In genomic region chr7:4690953-4691856, GRCh38 we compare ENCODE assay signal across 17 cellular contexts. TPM values are rescaled to one million over a fixed set of nuclear protein-coding genes. Genes with fewer than 3 reads are reported as not detected.
DNase-seq lines count a peak whose midpoint lies in the region; ATAC-seq and TF ChIP-seq lines count a peak whose summit lies in the region.
"Had no signal": no experiment of that assay in that cellular context is flagged by ENCODE, and none has a peak within 500 bp of the region (broad histone marks: within the 10 kb centered on the region; RNA-seq: fewer than 3 reads in every experiment).

No MANE protein-coding gene starts in this region.

- H3K79me1 ChIP-seq in mesenchymal stem cell (replicated peaks; ENCODE audit: low read length, poor library complexity, severe bottlenecking): peaks cover 2% of the 10 kb centered on the region

- DNase-seq in activated naive CD8-positive, alpha-beta T cell treated with anti-CD3 and anti-CD28 coated beads for 36 hours: no peak
- no peak for DNase-seq in adrenal gland
- DNase-seq in mesenchymal stem cell: no peak
- DNase-seq in transverse colon: no peak
- no peak for DNase-seq in Ammon's horn (ENCODE audit: low spot score)
- no peak for DNase-seq in DMS79 (lab: John Stamatoyannopoulos, UW)
- DNase-seq: ACHN; activated naive CD4-positive, alpha-beta T cell treated with Interleukin-2 at 50 U/mL for 16 hours; effector memory CD4-positive, alpha-beta T cell; NCI-H187; NCI-H526 treated with DMSO at 0.1 percent for 48 hours; Peyer's patch; T-cell had no signal

- no peak overlapping the region for H3K23ac ChIP-seq in mesenchymal stem cell (ENCODE audit: low read length in 2 of 2)

- no peak for TF ChIP-seq EP300 in transverse colon (IDR thresholded peaks at IDR 0.05; ENCODE audit: low read depth)

- H3K18ac ChIP-seq in mesenchymal stem cell (ENCODE audit: low read depth in 1 of 2, low read length in 2 of 2): peak overlapping the region in 1 of 2 experiments; percentile 11

- no peak overlapping the region for H4K8ac ChIP-seq in mesenchymal stem cell (ENCODE audit: low read length)

- H3K9me3 ChIP-seq in adrenal gland (replicated peaks in 1 of 3): no peaks in the 10 kb centered on the region
- no peaks in the 10 kb centered on the region for H3K9me3 ChIP-seq in mesenchymal stem cell (ENCODE audit: control insufficient read depth, low read length)
- H3K9me3 ChIP-seq in transverse colon: no peaks in the 10 kb centered on the region
- H3K9me3 ChIP-seq: breast epithelium, Peyer's patch had no signal

- H2BK15ac ChIP-seq in mesenchymal stem cell (ENCODE audit: low read depth, poor library complexity, severe bottlenecking): no peak overlapping the region

- no peaks in the 10 kb centered on the region for H3K36me3 Mint-ChIP-seq in activated naive CD8-positive, alpha-beta T cell
- peaks cover 19% of the 10 kb centered on the region for H3K36me3 Mint-ChIP-seq in activated naive CD8-positive, alpha-beta T cell treated with anti-CD3 and anti-CD28 coated beads for 36 hours
- H3K36me3 Mint-ChIP-seq: WTC11 had no signal

- TF ChIP-seq POLR2A in adrenal gland (IDR thresholded peaks at IDR 0.05) (no peak), transverse colon (IDR thresholded peaks at IDR 0.05) (no peak)

- H3K4ac ChIP-seq in mesenchymal stem cell (ENCODE audit: low read depth in 1 of 2, low read length in 2 of 2): no peak overlapping the region

- peaks cover 71% of the 10 kb centered on the region for H3K4me1 Mint-ChIP-seq in activated naive CD8-positive, alpha-beta T cell (ENCODE audit: low read depth)
- peaks cover 64% of the 10 kb centered on the region for H3K4me1 Mint-ChIP-seq in activated naive CD8-positive, alpha-beta T cell treated with anti-CD3 and anti-CD28 coated beads for 36 hours

- H2BK5ac ChIP-seq in mesenchymal stem cell (ENCODE audit: low read depth, low read length, poor library complexity, severe bottlenecking): no peak overlapping the region

- no peak overlapping the region for H4K91ac ChIP-seq in mesenchymal stem cell (ENCODE audit: low read length)

- H3K9ac ChIP-seq in mesenchymal stem cell (ENCODE audit: low read length): peak overlapping the region; percentile 64

- TF ChIP-seq CTCF in adrenal gland (IDR thresholded peaks at IDR 0.05): no peak
- no peak for TF ChIP-seq CTCF in transverse colon (IDR thresholded peaks at IDR 0.05)

- no peak overlapping the region for H2AFZ ChIP-seq in mesenchymal stem cell (ENCODE audit: low read depth, low read length)

- H3K27ac Mint-ChIP-seq in activated naive CD8-positive, alpha-beta T cell: peak overlapping the region; percentile 58
- no peak overlapping the region for H3K27ac Mint-ChIP-seq in activated naive CD8-positive, alpha-beta T cell treated with anti-CD3 and anti-CD28 coated beads for 36 hours
- H3K27ac Mint-ChIP-seq: T-cell, WTC11 had no signal

- H2BK120ac ChIP-seq in mesenchymal stem cell (ENCODE audit: low read depth, low read length): no peak overlapping the region

- H3K4me3 ChIP-seq in adrenal gland: no peak overlapping the region
- peak overlapping the region in 1 of 2 experiments; percentile 59 for H3K4me3 ChIP-seq in mesenchymal stem cell (ENCODE audit: insufficient read depth in 1 of 2, low read depth in 1 of 2, low read length in 2 of 2)
- no peak overlapping the region for H3K4me3 ChIP-seq in transverse colon
- H3K4me3 ChIP-seq: breast epithelium, Peyer's patch had no signal

- H3K27me3 ChIP-seq in adrenal gland: no peaks in the 10 kb centered on the region
- no peaks in the 10 kb centered on the region for H3K27me3 ChIP-seq in mesenchymal stem cell (ENCODE audit: control insufficient read depth in 1 of 2, insufficient read depth in 1 of 2, low read length in 2 of 2)
- H3K27me3 ChIP-seq in transverse colon: no peaks in the 10 kb centered on the region
- H3K27me3 ChIP-seq: breast epithelium, Peyer's patch had no signal

- no peak overlapping the region for H3K4me3 Mint-ChIP-seq in activated naive CD8-positive, alpha-beta T cell
- no peak overlapping the region for H3K4me3 Mint-ChIP-seq in activated naive CD8-positive, alpha-beta T cell treated with anti-CD3 and anti-CD28 coated beads for 36 hours
- H3K4me3 Mint-ChIP-seq: WTC11 had no signal

- H3K27me3 Mint-ChIP-seq in activated naive CD8-positive, alpha-beta T cell: no peaks in the 10 kb centered on the region
- no peaks in the 10 kb centered on the region for H3K27me3 Mint-ChIP-seq in activated naive CD8-positive, alpha-beta T cell treated with anti-CD3 and anti-CD28 coated beads for 36 hours
- H3K27me3 Mint-ChIP-seq: T-cell had no signal

- H3K14ac ChIP-seq in mesenchymal stem cell (ENCODE audit: low read length in 2 of 2): no peak overlapping the region

- no peaks in the 10 kb centered on the region for H3K9me3 Mint-ChIP-seq in activated naive CD8-positive, alpha-beta T cell (ENCODE audit: low read depth)
- no peaks in the 10 kb centered on the region for H3K9me3 Mint-ChIP-seq in activated naive CD8-positive, alpha-beta T cell treated with anti-CD3 and anti-CD28 coated beads for 36 hours
- H3K9me3 Mint-ChIP-seq: T-cell, WTC11 had no signal

- peaks cover 48 to 83% of the 10 kb centered on the region in 2 donors for H3K4me1 ChIP-seq in adrenal gland (replicated peaks in 1 of 2)
- peaks cover 14% of the 10 kb centered on the region for H3K4me1 ChIP-seq in mesenchymal stem cell (ENCODE audit: control insufficient read depth, insufficient read depth, low read depth, low read length)
- peaks cover 12 to 71% (median 45%) of the 10 kb centered on the region in 4 donors for H3K4me1 ChIP-seq in transverse colon
- H3K4me1 ChIP-seq: breast epithelium had no signal

- peak overlapping the region in 3 of 5 donors; percentile 57 to 94 (median 90) for H3K27ac ChIP-seq in adrenal gland
- H3K27ac ChIP-seq in mesenchymal stem cell (ENCODE audit: low read length, poor library complexity, severe bottlenecking): no peak overlapping the region
- peak overlapping the region; percentile 13 to 80 (median 50) for H3K27ac ChIP-seq in transverse colon
- H3K27ac ChIP-seq: breast epithelium had no signal

- H3K4me2 ChIP-seq in mesenchymal stem cell (ENCODE audit: low read length, poor library complexity, severe bottlenecking): no peak overlapping the region

- no peak overlapping the region for H2AK5ac ChIP-seq in mesenchymal stem cell (ENCODE audit: low read length, severe bottlenecking)

- ATAC-seq in HG02610 (IDR thresholded peaks at IDR 0.05; ENCODE audit: unreplicated experiment): no peak
- ATAC-seq: T-cell, WTC11 had no signal

- WGBS in adrenal gland, 4 donors: 73 to 77% (median 76%) methylated on average over 23 of the region's 23 CpGs
- 94% methylated on average over 22 of the region's 23 CpGs for WGBS in mesenchymal stem cell
- WGBS in transverse colon (ENCODE audit: low coverage in 1 of 2), 2 donors: 76 to 82% methylated on average over 15 to 23 of the region's 23 CpGs

- in situ Hi-C loops in transverse colon (cut with MboI; ENCODE audit: low pct_ligation_motif_present in 1 of 4, low pct_unique_long_range_greater_than_20kb in 1 of 4, low sequenced_read_pairs in 3 of 4): no loop called here

- intact Hi-C loops in adrenal gland (cut with DNase I) (no loop called here), transverse colon (cut with DNase I; ENCODE audit: low total_unique reads) (no loop called here)

- H3K36me3 ChIP-seq in adrenal gland (replicated peaks in 1 of 2) (no peaks in the 10 kb centered on the region), mesenchymal stem cell (ENCODE audit: control insufficient read depth in 1 of 2, insufficient read depth in 2 of 2, low read depth in 1 of 2, low read length in 2 of 2) (peaks cover 0 to 17% of the 10 kb centered on the region in 2 experiments), transverse colon (no peaks in the 10 kb centered on the region)
- H3K36me3 ChIP-seq: breast epithelium, Peyer's patch had no signal

- no peak overlapping the region for H2BK12ac ChIP-seq in mesenchymal stem cell (ENCODE audit: low read length in 2 of 2)

RNA-seq across cellular contexts. Expression of gene FOXK1, which starts 9.1 kb away (rescaled TPM):
- total RNA-seq in activated naive CD8-positive, alpha-beta T cell treated with anti-CD3 and anti-CD28 coated beads for 36 hours: 10 to 100 TPM; 38.1 to 38.2 TPM
- total RNA-seq in adrenal gland (10 to 100 TPM; 28.4 to 63.1 (median 42.5) TPM), transverse colon (10 to 100 TPM; 28.0 to 59.9 (median 34.2) TPM)
- 10 to 100 TPM in 1 of 3 donors, 1 to 10 TPM in 2; 4.8 to 21.3 (median 9.0) TPM for polyA plus RNA-seq in adrenal gland
- 12.9 TPM for polyA plus RNA-seq in mesenchymal stem cell (2013, experiment 1 of 2)
- 12.3 TPM for polyA plus RNA-seq in mesenchymal stem cell (2013, experiment 2 of 2)
